In the genomic region with DNA sequence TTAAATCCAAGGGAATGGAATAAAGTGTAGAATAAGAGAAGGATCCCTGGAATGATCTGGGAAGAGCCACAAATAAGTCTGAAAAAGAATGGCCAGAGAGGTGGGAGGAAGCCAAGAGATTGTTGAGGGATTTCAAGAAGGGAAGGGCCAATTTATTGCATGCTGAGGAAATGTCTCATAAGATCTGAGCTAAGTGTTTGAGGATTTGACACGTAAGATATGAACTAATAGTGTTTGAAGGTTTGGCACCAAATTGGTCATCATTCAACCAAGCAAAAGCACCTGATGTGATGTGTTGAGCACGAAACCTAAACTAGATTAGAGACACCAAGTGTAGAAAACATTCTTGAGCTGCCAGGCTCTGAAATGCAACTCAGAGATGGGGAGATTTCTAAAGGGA, we compare ENCODE assay signal across 14 cellular contexts.
DNase-seq lines count a peak whose midpoint lies in the region; ATAC-seq and TF ChIP-seq lines count a peak whose summit lies in the region.
"Had no signal": no experiment of that assay in that cellular context is flagged by ENCODE, and none has a peak within 500 bp of the region (broad histone marks: within the 10 kb centered on the region; RNA-seq: fewer than 3 reads in every experiment).

No MANE protein-coding gene starts in this region.

- TF ChIP-seq CTCF in GM13976 (IDR thresholded peaks at IDR 0.05; ENCODE audit: borderline replicate concordance, control extremely low read depth, extremely low read depth, insufficient read depth, missing control alignments), result no peak

- peak; percentile 78 for ATAC-seq in GM19395 (IDR thresholded peaks at IDR 0.05; ENCODE audit: unreplicated experiment)
- ATAC-seq in HG02678 (IDR thresholded peaks at IDR 0.05; ENCODE audit: unreplicated experiment), result peak; percentile 62
- ATAC-seq in HG03432 (IDR thresholded peaks at IDR 0.05; ENCODE audit: unreplicated experiment), result peak; percentile 92
- ATAC-seq in GM19324 (IDR thresholded peaks at IDR 0.05; ENCODE audit: low FRiP score, unreplicated experiment), result no peak
- ATAC-seq: HepG2, left cardiac atrium, Right ventricle myocardium inferior had no signal

- DNase-seq in GM13976 (ENCODE audit: low spot score) (peak; percentile 26), HK-2 (ENCODE audit: unreplicated experiment) (no peak)
- no peak for DNase-seq in stimulated activated naive CD4-positive, alpha-beta T cell treated with Interleukin-2 at 50 U/mL for 16 hours (lab: John Stamatoyannopoulos, UW)
- no peak for DNase-seq in stimulated activated CD4-positive, alpha-beta T cell treated with anti-CD3 and anti-CD28 coated beads, Interleukin-2, amount 100 ng/mL, for 24 hours
- DNase-seq: ACHN; activated effector memory CD4-positive, alpha-beta T cell treated with Interleukin-2 at 50 U/mL for 16 hours; cortex of kidney; left cardiac atrium had no signal

- in situ Hi-C loops in GM13976 (cut with MboI; ENCODE audit: low sequenced_read_pairs, unreplicated experiment), result no loop called here
